ENCODE assay signal across 1 cellular context in the genomic region with DNA sequence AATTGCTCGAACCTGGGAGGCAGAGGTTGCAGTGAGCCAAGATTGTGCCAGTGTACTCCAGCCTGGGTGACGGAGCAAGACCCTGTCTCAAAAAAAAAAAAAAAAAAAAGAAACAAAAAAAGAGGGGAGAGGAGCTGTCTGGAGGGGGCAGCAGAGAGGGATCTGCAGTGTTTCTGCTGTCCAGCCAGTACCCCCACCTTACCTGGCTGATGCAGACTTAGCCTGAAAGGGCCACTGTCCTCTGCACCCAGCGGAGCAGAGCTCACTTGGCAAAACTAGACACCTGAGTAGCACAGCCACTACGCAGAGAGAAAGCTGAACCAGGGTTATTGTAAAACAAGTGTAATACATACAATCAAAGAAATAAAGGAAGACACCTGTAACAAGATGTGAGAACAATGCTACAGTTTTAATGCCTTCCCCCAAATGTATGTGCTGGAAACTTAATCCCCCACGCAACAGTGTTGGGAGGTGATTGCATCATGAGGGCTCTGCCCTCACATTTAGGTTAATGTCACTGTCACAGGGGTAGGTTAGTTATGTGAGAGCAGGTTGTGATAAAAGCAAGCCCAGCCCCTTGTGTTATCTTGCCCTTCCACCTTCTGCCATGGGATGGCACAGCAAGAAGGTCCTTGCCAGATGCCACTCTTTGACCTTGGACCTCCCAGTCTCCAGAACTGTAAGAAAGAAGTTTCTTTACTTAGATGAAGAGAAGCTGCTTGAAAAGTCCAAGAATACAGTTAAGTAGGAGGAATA.
TF ChIP-seq lines count a peak whose summit lies in the region.

No MANE protein-coding gene starts in this region.

TF ChIP-seq in K562, 482 proteins besides CTCF, POLR2A, EP300 and RAD21 (continued from another document and continues in another):
- TF ChIP-seq, protein P1, sequence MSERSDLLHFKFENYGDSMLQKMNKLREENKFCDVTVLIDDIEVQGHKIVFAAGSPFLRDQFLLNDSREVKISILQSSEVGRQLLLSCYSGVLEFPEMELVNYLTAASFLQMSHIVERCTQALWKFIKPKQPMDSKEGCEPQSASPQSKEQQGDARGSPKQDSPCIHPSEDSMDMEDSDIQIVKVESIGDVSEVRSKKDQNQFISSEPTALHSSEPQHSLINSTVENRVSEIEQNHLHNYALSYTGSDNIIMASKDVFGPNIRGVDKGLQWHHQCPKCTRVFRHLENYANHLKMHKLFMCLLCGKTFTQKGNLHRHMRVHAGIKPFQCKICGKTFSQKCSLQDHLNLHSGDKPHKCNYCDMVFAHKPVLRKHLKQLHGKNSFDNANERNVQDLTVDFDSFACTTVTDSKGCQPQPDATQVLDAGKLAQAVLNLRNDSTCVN (CRISPR knock-in tag; IDR thresholded peaks at IDR 0.05) = no peak
- TF ChIP-seq ZNF584 (CRISPR knock-in tag; IDR thresholded peaks at IDR 0.05; ENCODE audit: low read depth) = peak; percentile 78; the same call in 1 of the 2 replicates
- no peak for TF ChIP-seq ZFP30 (CRISPR knock-in tag; IDR thresholded peaks at IDR 0.05; ENCODE audit: borderline replicate concordance)
- no peak for TF ChIP-seq HOMEZ (CRISPR knock-in tag; IDR thresholded peaks at IDR 0.05)
- TF ChIP-seq NCOA1 (IDR thresholded peaks at IDR 0.05; ENCODE audit: low read depth) = no peak
- no peak for TF ChIP-seq FOXJ2 (tag; IDR thresholded peaks at IDR 0.05)
- no peak for TF ChIP-seq SRSF7 (optimal IDR thresholded peaks at IDR 0.05; ENCODE audit: low read depth, low read length)
- no peak for TF ChIP-seq ZNF224 (CRISPR knock-in tag; IDR thresholded peaks at IDR 0.05)
- TF ChIP-seq ZNF830 (CRISPR knock-in tag; IDR thresholded peaks at IDR 0.05) = no peak
- TF ChIP-seq TARDBP (IDR thresholded peaks at IDR 0.05) = no peak
- no peak for TF ChIP-seq SMAD1 (IDR thresholded peaks at IDR 0.05; ENCODE audit: low read depth, low read length, partially characterized antibody)
- TF ChIP-seq PTBP1 (IDR thresholded peaks at IDR 0.05; ENCODE audit: low read depth, low read length) = no peak
- no peak for TF ChIP-seq CBX3 (IDR thresholded peaks at IDR 0.05; ENCODE audit: borderline replicate concordance in 1 of 2, low read length in 2 of 2)
- 0 out of 4 replicates have a peak, but pooled peaks of 1 of the 2 experiments have one; percentile 35 for TF ChIP-seq NRF1 (conservative IDR thresholded peaks at IDR 0.05 in 1 of 2, IDR thresholded peaks at IDR 0.05 in 1 of 2)
- no peak for TF ChIP-seq ZNF280B (CRISPR knock-in tag; IDR thresholded peaks at IDR 0.05)
- TF ChIP-seq HDAC2 (IDR thresholded peaks at IDR 0.05) = no peak
- TF ChIP-seq PCBP2 (IDR thresholded peaks at IDR 0.05; ENCODE audit: low read depth, low read length, poor library complexity, severe bottlenecking) = no peak
- peak; percentile 31; the same call in 1 of the 2 replicates for TF ChIP-seq LEF1 (IDR thresholded peaks at IDR 0.05)
- TF ChIP-seq ATF4 (CRISPR knock-in tag; IDR thresholded peaks at IDR 0.05) = peak; percentile 94
- peak; percentile 83; the same call in 1 of the 2 replicates for TF ChIP-seq ZNF589 (CRISPR knock-in tag; IDR thresholded peaks at IDR 0.05; ENCODE audit: low read depth)
- no peak for TF ChIP-seq MYNN (IDR thresholded peaks at IDR 0.05)
- TF ChIP-seq MYNN (CRISPR knock-in tag; IDR thresholded peaks at IDR 0.05) = no peak
- no peak for TF ChIP-seq ZBTB17 (CRISPR knock-in tag; IDR thresholded peaks at IDR 0.05)
- no peak for TF ChIP-seq KDM2B (CRISPR knock-in tag; IDR thresholded peaks at IDR 0.05)
- TF ChIP-seq STAT5B (CRISPR knock-in tag; IDR thresholded peaks at IDR 0.05) = no peak
- TF ChIP-seq KDM1A (IDR thresholded peaks at IDR 0.05) = no peak
- TF ChIP-seq MAZ (CRISPR knock-in tag; conservative IDR thresholded peaks at IDR 0.05 in 1 of 2, IDR thresholded peaks at IDR 0.05 in 1 of 2) = no peak
- TF ChIP-seq ZNF133 (CRISPR knock-in tag; IDR thresholded peaks at IDR 0.05) = no peak
- no peak for TF ChIP-seq ZNF583 (CRISPR knock-in tag; IDR thresholded peaks at IDR 0.05)
- peak; percentile 69; the same call in 1 of the 2 replicates for TF ChIP-seq SMARCA4 (IDR thresholded peaks at IDR 0.05)
- TF ChIP-seq, protein P2, sequence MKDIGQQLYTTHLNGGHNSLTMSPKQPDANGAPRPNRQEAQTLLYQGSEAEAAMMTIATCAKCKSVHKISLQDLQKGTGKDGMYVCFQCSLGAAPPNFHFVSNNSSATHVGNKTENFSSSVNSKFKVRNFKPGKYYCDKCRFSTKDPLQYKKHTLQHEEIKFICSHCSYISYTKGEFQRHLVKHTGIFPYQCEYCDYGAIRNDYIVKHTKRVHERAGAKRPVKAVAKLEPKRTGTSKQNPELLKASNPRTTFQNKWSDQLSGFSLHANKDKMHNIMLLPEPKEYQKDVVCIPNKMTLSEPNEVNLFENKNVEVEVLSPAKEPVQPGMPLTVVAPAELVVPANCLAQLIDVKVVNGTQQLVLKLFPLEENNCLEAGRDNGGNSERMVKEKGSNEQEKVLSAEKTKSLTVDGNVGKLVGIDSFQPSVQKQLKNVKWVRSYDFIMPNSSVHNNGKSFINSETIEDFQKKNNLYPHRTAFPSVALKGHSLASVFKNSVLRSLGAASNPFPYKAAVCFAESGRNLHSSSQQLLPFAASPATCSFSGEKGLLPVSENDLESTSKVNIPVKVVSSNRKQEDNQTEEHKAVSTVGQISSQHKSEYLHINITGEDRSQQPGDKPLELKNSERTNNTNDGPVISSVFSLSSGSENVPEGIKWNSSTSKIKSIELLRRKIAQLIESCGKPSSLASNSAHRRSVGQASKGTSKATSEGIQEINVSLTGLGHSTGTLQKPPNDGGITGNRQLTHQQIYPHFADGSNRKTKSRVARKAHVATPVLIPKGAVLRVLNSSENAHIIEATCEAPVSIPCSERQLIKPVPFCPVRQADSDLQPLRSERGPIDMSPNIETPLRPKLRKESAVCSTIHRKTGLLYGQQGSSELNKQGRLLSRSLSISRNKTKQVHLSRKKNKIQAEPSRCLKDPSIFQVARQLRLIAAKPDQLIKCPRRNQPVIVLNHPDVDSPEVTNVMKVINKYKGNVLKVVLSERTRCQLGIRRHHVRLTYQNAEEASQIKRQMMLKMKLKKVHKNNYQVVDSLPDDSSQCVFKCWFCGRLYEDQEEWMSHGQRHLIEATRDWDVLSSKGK (CRISPR knock-in tag; IDR thresholded peaks at IDR 0.05) = no peak
- no peak for TF ChIP-seq ZNF780A (CRISPR knock-in tag; IDR thresholded peaks at IDR 0.05)
- TF ChIP-seq, protein P3, sequence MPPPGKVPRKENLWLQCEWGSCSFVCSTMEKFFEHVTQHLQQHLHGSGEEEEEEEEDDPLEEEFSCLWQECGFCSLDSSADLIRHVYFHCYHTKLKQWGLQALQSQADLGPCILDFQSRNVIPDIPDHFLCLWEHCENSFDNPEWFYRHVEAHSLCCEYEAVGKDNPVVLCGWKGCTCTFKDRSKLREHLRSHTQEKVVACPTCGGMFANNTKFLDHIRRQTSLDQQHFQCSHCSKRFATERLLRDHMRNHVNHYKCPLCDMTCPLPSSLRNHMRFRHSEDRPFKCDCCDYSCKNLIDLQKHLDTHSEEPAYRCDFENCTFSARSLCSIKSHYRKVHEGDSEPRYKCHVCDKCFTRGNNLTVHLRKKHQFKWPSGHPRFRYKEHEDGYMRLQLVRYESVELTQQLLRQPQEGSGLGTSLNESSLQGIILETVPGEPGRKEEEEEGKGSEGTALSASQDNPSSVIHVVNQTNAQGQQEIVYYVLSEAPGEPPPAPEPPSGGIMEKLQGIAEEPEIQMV (tag; conservative IDR thresholded peaks at IDR 0.05; ENCODE audit: low read depth) = no peak
- no peak for TF ChIP-seq ZNF24 (IDR thresholded peaks at IDR 0.05)
- TF ChIP-seq HDAC8 (tag; IDR thresholded peaks at IDR 0.05) = peak; percentile 42; the same call in 1 of the 2 replicates
- TF ChIP-seq AFF4 (CRISPR knock-in tag; IDR thresholded peaks at IDR 0.05) = no peak
- TF ChIP-seq, protein P4, sequence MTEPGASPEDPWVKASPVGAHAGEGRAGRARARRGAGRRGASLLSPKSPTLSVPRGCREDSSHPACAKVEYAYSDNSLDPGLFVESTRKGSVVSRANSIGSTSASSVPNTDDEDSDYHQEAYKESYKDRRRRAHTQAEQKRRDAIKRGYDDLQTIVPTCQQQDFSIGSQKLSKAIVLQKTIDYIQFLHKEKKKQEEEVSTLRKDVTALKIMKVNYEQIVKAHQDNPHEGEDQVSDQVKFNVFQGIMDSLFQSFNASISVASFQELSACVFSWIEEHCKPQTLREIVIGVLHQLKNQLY (CRISPR knock-in tag; conservative IDR thresholded peaks at IDR 0.05) = no peak
- TF ChIP-seq ZNF398 (CRISPR knock-in tag; IDR thresholded peaks at IDR 0.05) = no peak
- peak; percentile 85 for TF ChIP-seq JUND (IDR thresholded peaks at IDR 0.05; ENCODE audit: borderline replicate concordance, low read depth, low read length)
- TF ChIP-seq JUND (tag; IDR thresholded peaks at IDR 0.05; ENCODE audit: borderline replicate concordance, low read depth, low read length) = peak; percentile 47; the same call in 1 of the 3 replicates
- no peak for TF ChIP-seq CBX8 (IDR thresholded peaks at IDR 0.05; ENCODE audit: borderline replicate concordance, extremely low read depth, low read depth, low read length, poor library complexity, severe bottlenecking)
- TF ChIP-seq ZNF212 (CRISPR knock-in tag; IDR thresholded peaks at IDR 0.05) = no peak
- no peak for TF ChIP-seq NELFE (IDR thresholded peaks at IDR 0.05; ENCODE audit: insufficient read depth, insufficient read length)
- no peak for TF ChIP-seq ZNF146 (CRISPR knock-in tag; IDR thresholded peaks at IDR 0.05; ENCODE audit: unreplicated experiment)
